In genomic region chr1:204623894-204624361, GRCh38 we compare ENCODE assay signal across 9 cellular contexts.
DNase-seq lines count a peak whose midpoint lies in the region; ATAC-seq lines count a peak whose summit lies in the region.
"Had no signal": no experiment of that assay in that cellular context is flagged by ENCODE, and none has a peak within 500 bp of the region (broad histone marks: within the 10 kb centered on the region; RNA-seq: fewer than 3 reads in every experiment).

No MANE protein-coding gene starts in this region.

- no peak for ATAC-seq in HG03196 (IDR thresholded peaks at IDR 0.05; ENCODE audit: unreplicated experiment)

- no peaks in the 10 kb centered on the region for H3K27me3 Mint-ChIP-seq in activated naive CD4-positive, alpha-beta T cell treated with anti-CD3 and anti-CD28 coated beads for 36 hours (ENCODE audit: low read depth)

- DNase-seq in activated naive CD4-positive, alpha-beta T cell treated with anti-CD3 and anti-CD28 coated beads for 36 hours, result peak; percentile 25
- no peak for DNase-seq in activated naive CD4-positive, alpha-beta T cell treated with anti-CD3 and anti-CD28 coated beads, Interleukin-2, amount 50 U/mL, for 16 hours
- DNase-seq in NCI-H1694 (lab: John Stamatoyannopoulos, UW) (peak; percentile 45), retina (peak; percentile 47), dermis blood vessel endothelial cell (no peak), SW 1271 (lab: John Stamatoyannopoulos, UW) (no peak)
- peak; percentile 3 for DNase-seq in central memory CD4-positive, alpha-beta T cell

- H3K9me3 Mint-ChIP-seq in activated naive CD4-positive, alpha-beta T cell treated with anti-CD3 and anti-CD28 coated beads for 36 hours, result no peaks in the 10 kb centered on the region

- H3K4me1 Mint-ChIP-seq in activated naive CD4-positive, alpha-beta T cell treated with anti-CD3 and anti-CD28 coated beads for 36 hours (ENCODE audit: low read depth), result no peaks in the 10 kb centered on the region

- intact Hi-C loops in activated naive CD4-positive, alpha-beta T cell treated with anti-CD3 and anti-CD28 coated beads for 36 hours (cut with micrococcal nuclease), result no loop called here

- no peak overlapping the region for H3K27ac Mint-ChIP-seq in activated naive CD4-positive, alpha-beta T cell treated with anti-CD3 and anti-CD28 coated beads for 36 hours
- H3K27ac Mint-ChIP-seq: dendritic cell treated with granulocyte-macrophage colony-stimulating factor and Interleukin-4, amounts not matched to agents 40 ng/mL and 50 ng/mL, for 4 days had no signal

- CTCF ChIA-PET in activated naive CD4-positive, alpha-beta T cell treated with anti-CD3 and anti-CD28 coated beads for 36 hours (lab: Charles Lee), result interaction anchor here (0.7 to 3.8 kb wide), 5 partner anchors 9 to 183 kb away, joined by 3 to 14 read pairs (median 4); no protein-coding TSS in a partner anchor

- H3K36me3 Mint-ChIP-seq in activated naive CD4-positive, alpha-beta T cell treated with anti-CD3 and anti-CD28 coated beads for 36 hours (ENCODE audit: low read depth), result no peaks in the 10 kb centered on the region

- no peak overlapping the region for H3K4me3 Mint-ChIP-seq in activated naive CD4-positive, alpha-beta T cell treated with anti-CD3 and anti-CD28 coated beads for 36 hours
- H3K4me3 Mint-ChIP-seq: dendritic cell treated with granulocyte-macrophage colony-stimulating factor and Interleukin-4, amounts not matched to agents 40 ng/mL and 50 ng/mL, for 4 days had no signal

Comparison
In these comparisons a context has a peak if more than half of its experiments do, and no peak if none do; other contexts are left out.
1. DNase-seq: peak in activated naive CD4-positive, alpha-beta T cell treated with anti-CD3 and anti-CD28 coated beads for 36 hours (single experiment), NCI-H1694 (single experiment), central memory CD4-positive, alpha-beta T cell (single experiment) and retina (single experiment); none in activated naive CD4-positive, alpha-beta T cell treated with anti-CD3 and anti-CD28 coated beads, Interleukin-2, amount 50 U/mL, for 16 hours (single experiment), dermis blood vessel endothelial cell (single experiment) and SW 1271 (0 of 2).